ENCODE assay signal across 17 cellular contexts in genomic region chr1:162902372-162902771, GRCh38. TPM values are rescaled to one million over a fixed set of nuclear protein-coding genes. Genes with fewer than 3 reads are reported as not detected.
A peak's percentile ranks its signal among the peaks of the same experiment; 100 is the strongest.
DNase-seq lines count a peak whose midpoint lies in the region; ATAC-seq and TF ChIP-seq lines count a peak whose summit lies in the region.
"Had no signal": no experiment of that assay in that cellular context is flagged by ENCODE, and none has a peak within 500 bp of the region (broad histone marks: within the 10 kb centered on the region; RNA-seq: fewer than 3 reads in every experiment).

No MANE protein-coding gene starts in this region.

- H3K9ac ChIP-seq in adipocyte (ENCODE audit: low read length), result no peak overlapping the region
- H3K9ac ChIP-seq: parathyroid adenoma had no signal

- H3K9me3 Mint-ChIP-seq in glutamatergic neuron (ENCODE audit: unreplicated experiment), result peaks cover 3% of the 10 kb centered on the region
- H3K9me3 Mint-ChIP-seq: activated CD4-positive, alpha-beta memory T cell treated with anti-CD3 and anti-CD28 coated beads for 36 hours; activated naive CD8-positive, alpha-beta T cell treated with anti-CD3 and anti-CD28 coated beads, Interleukin-2, amount 10 ng/mL, durations not matched to agents 7 days and 5 days had no signal

- H3K4me3 Mint-ChIP-seq in glutamatergic neuron (ENCODE audit: unreplicated experiment), result no peak overlapping the region
- H3K4me3 Mint-ChIP-seq: activated CD4-positive, alpha-beta memory T cell treated with anti-CD3 and anti-CD28 coated beads for 36 hours; activated naive CD8-positive, alpha-beta T cell treated with anti-CD3 and anti-CD28 coated beads, Interleukin-2, amount 10 ng/mL, durations not matched to agents 7 days and 5 days had no signal

- peaks cover 45% of the 10 kb centered on the region for H3K4me1 Mint-ChIP-seq in glutamatergic neuron (ENCODE audit: low read depth, unreplicated experiment)
- H3K4me1 Mint-ChIP-seq: activated naive CD8-positive, alpha-beta T cell treated with anti-CD3 and anti-CD28 coated beads, Interleukin-2, amount 10 ng/mL, durations not matched to agents 7 days and 5 days had no signal

- no peaks in the 10 kb centered on the region for H3K9me3 ChIP-seq in adipocyte (ENCODE audit: control insufficient read depth, low read length)
- H3K9me3 ChIP-seq: suprapubic skin had no signal

- peaks cover 36% of the 10 kb centered on the region for H3K4me1 ChIP-seq in adipocyte (ENCODE audit: control insufficient read depth, insufficient read depth, low read length)
- H3K4me1 ChIP-seq: parathyroid adenoma had no signal

- peak overlapping the region; percentile 74 for H3K27ac Mint-ChIP-seq in glutamatergic neuron (ENCODE audit: unreplicated experiment)
- H3K27ac Mint-ChIP-seq: activated CD4-positive, alpha-beta memory T cell treated with anti-CD3 and anti-CD28 coated beads for 36 hours; activated naive CD8-positive, alpha-beta T cell treated with anti-CD3 and anti-CD28 coated beads, Interleukin-2, amount 10 ng/mL, durations not matched to agents 7 days and 5 days had no signal

- CTCF ChIA-PET in GM10248 (lab: Yijun Ruan, JAX), result interaction anchor here (1.2 to 1.8 kb wide), 4 partner anchors 8 to 274 kb away, joined by 3 to 6 read pairs (median 4); no protein-coding TSS in a partner anchor

- no peaks in the 10 kb centered on the region for H3K36me3 Mint-ChIP-seq in glutamatergic neuron (ENCODE audit: unreplicated experiment)
- H3K36me3 Mint-ChIP-seq: activated CD4-positive, alpha-beta memory T cell treated with anti-CD3 and anti-CD28 coated beads for 36 hours; activated naive CD8-positive, alpha-beta T cell treated with anti-CD3 and anti-CD28 coated beads, Interleukin-2, amount 10 ng/mL, durations not matched to agents 7 days and 5 days had no signal

- ATAC-seq in HG02763 (IDR thresholded peaks at IDR 0.05; ENCODE audit: unreplicated experiment), result no peak

- POLR2A ChIA-PET in GM10248 (lab: Yijun Ruan, JAX), result no interaction called here

- no peak for TF ChIP-seq CTCF in glutamatergic neuron (IDR thresholded peaks at IDR 0.05; ENCODE audit: partially characterized antibody, unreplicated experiment)
- no peak for TF ChIP-seq CTCF in GM10248 (IDR thresholded peaks at IDR 0.05; ENCODE audit: control extremely low read depth, extremely low read depth, low read depth, missing control alignments)

- DNase-seq in AG08396 (ENCODE audit: low spot score) (peak; percentile 22), HCEC 1CT (peak; percentile 84), adipocyte (ENCODE audit: low read depth) (peak; percentile 44), glutamatergic neuron (no peak), ecto neural progenitor cell (ENCODE audit: low spot score) (no peak), GOT3 (lab: John Stamatoyannopoulos, UW) (no peak), GM10248 (ENCODE audit: extremely low spot score) (no peak)
- DNase-seq: activated CD4-positive, alpha-beta memory T cell treated with anti-CD3 and anti-CD28 coated beads for 36 hours; activated naive CD8-positive, alpha-beta T cell treated with anti-CD3 and anti-CD28 coated beads, Interleukin-2, amount 10 ng/mL, durations not matched to agents 7 days and 5 days; central memory CD4-positive, alpha-beta T cell; effector memory CD4-positive, alpha-beta T cell; WERI-Rb-1 had no signal

- no peaks in the 10 kb centered on the region for H3K27me3 ChIP-seq in adipocyte (replicated peaks; ENCODE audit: control insufficient read depth, insufficient read depth, low read length)
- H3K27me3 ChIP-seq: suprapubic skin had no signal

- no peaks in the 10 kb centered on the region for H3K36me3 ChIP-seq in adipocyte (ENCODE audit: control insufficient read depth, insufficient read depth, low read length, severe bottlenecking)
- H3K36me3 ChIP-seq: suprapubic skin, WERI-Rb-1 had no signal

- no peaks in the 10 kb centered on the region for H3K27me3 Mint-ChIP-seq in glutamatergic neuron (ENCODE audit: unreplicated experiment)
- H3K27me3 Mint-ChIP-seq: activated CD4-positive, alpha-beta memory T cell treated with anti-CD3 and anti-CD28 coated beads for 36 hours had no signal

- no peak overlapping the region for H3K4me3 ChIP-seq in adipocyte (ENCODE audit: low read length)
- H3K4me3 ChIP-seq: smooth muscle cell, suprapubic skin had no signal

RNA-seq across cellular contexts. Expression of gene CCDC190, which starts 41.4 kb away (rescaled TPM):
- not detected for total RNA-seq in glutamatergic neuron (ENCODE audit: unreplicated experiment)
- total RNA-seq: activated CD4-positive, alpha-beta memory T cell treated with anti-CD3 and anti-CD28 coated beads for 36 hours; activated naive CD8-positive, alpha-beta T cell treated with anti-CD3 and anti-CD28 coated beads, Interleukin-2, amount 10 ng/mL, durations not matched to agents 7 days and 5 days; lower leg skin; smooth muscle cell; suprapubic skin had no signal

Comparison
In these comparisons a context has a peak if more than half of its experiments do, and no peak if none do; other contexts are left out.
1. DNase-seq: peak in AG08396 (single experiment), HCEC 1CT (single experiment) and adipocyte (single experiment); none in glutamatergic neuron (single experiment), ecto neural progenitor cell (single experiment), GOT3 (single experiment) and GM10248 (single experiment).